8 cellular contexts compared by ENCODE assay signal in genomic region chr3:9933561-9934234, GRCh38. TPM values are rescaled to one million over a fixed set of nuclear protein-coding genes. Genes with fewer than 3 reads are reported as not detected.
DNase-seq lines count a peak whose midpoint lies in the region; ATAC-seq and TF ChIP-seq lines count a peak whose summit lies in the region.

TSS of gene CRELD1 (plus strand) at chr3:9933834. CDS start at chr3:9934439, 605 bp downstream.

- TF ChIP-seq CTCF in choroid plexus epithelial cell (conservative IDR thresholded peaks at IDR 0.05; ENCODE audit: low read depth, low read length), result no peak

- intact Hi-C loops in activated CD4-positive, alpha-beta T cell treated with anti-CD3 and anti-CD28 coated beads for 36 hours (cut with DNase I, micrococcal nuclease), result loop anchor here (1.0 to 5.0 kb wide), 18 partner anchors 13 to 537 kb away; partner anchors contain the start of genes BRPF1 (in 2 of the 2), EMC3 (in 2 of the 2), JAGN1 (in 2 of the 2) and PRRT3 (in 2 of the 2)

- POLR2A ChIA-PET in activated CD4-positive, alpha-beta T cell treated with anti-CD3 and anti-CD28 coated beads for 36 hours (lab: Charles Lee), result interaction anchor here (1.0 to 2.2 kb wide), 6 partner anchors 9 to 537 kb away, joined by 3 to 16 read pairs (median 4); partner anchors contain the start of genes EMC3 and JAGN1

- ATAC-seq in GM19035 (IDR thresholded peaks at IDR 0.05; ENCODE audit: unreplicated experiment) (peak; percentile 88), HG03342 (IDR thresholded peaks at IDR 0.05; ENCODE audit: unreplicated experiment) (peak; percentile 84)
- ATAC-seq in activated CD4-positive, alpha-beta T cell treated with anti-CD3 and anti-CD28 coated beads for 36 hours, result peak; percentile 85

- H3K27me3 Mint-ChIP-seq in activated CD4-positive, alpha-beta T cell treated with anti-CD3 and anti-CD28 coated beads for 36 hours, result no peaks in the 10 kb centered on the region

- CTCF ChIA-PET in activated CD4-positive, alpha-beta T cell treated with anti-CD3 and anti-CD28 coated beads for 36 hours (lab: Charles Lee), result interaction anchor here (0.6 to 4.6 kb wide), 19 partner anchors 9 to 629 kb away, joined by 3 to 35 read pairs (median 4); partner anchors contain the start of genes BRPF1, EMC3, IRAK2 and JAGN1

- H3K27ac Mint-ChIP-seq in activated CD4-positive, alpha-beta T cell treated with anti-CD3 and anti-CD28 coated beads for 36 hours, result peak within 1 kb of the TSS; percentile 95

- peak within 1 kb of the TSS; percentile 96 for H3K4me3 Mint-ChIP-seq in activated CD4-positive, alpha-beta T cell treated with anti-CD3 and anti-CD28 coated beads for 36 hours

- H3K4me1 Mint-ChIP-seq in activated CD4-positive, alpha-beta T cell treated with anti-CD3 and anti-CD28 coated beads for 36 hours, result peaks cover 29% of the 10 kb centered on the region

- H3K4me3 ChIP-seq in choroid plexus epithelial cell (ENCODE audit: low read depth, low read length), result peak within 1 kb of the TSS; percentile 83

- peak; percentile 94 for DNase-seq in AG20443 (ENCODE audit: low spot score)
- peak; percentile 87 for DNase-seq in NCI-H510A treated with DMSO at 0.1 percent for 48 hours (lab: John Stamatoyannopoulos, UW)
- peak; percentile 98 for DNase-seq in activated CD4-positive, alpha-beta T cell treated with anti-CD3 and anti-CD28 coated beads for 36 hours
- DNase-seq in choroid plexus epithelial cell (ENCODE audit: low read depth), result peak; percentile 97
- peak; percentile 96 for DNase-seq in kidney tubule cell (ENCODE audit: low spot score)
- peak; percentile 94 for DNase-seq in stimulated activated CD4-positive, alpha-beta T cell treated with anti-CD3 and anti-CD28 coated beads, Interleukin-1b, Interleukin-23, amount 100 ng/mL, for 1 hour (ENCODE audit: low read depth in 2 of 2)

- H3K36me3 Mint-ChIP-seq in activated CD4-positive, alpha-beta T cell treated with anti-CD3 and anti-CD28 coated beads for 36 hours (ENCODE audit: low read depth), result peaks cover 10% of the 10 kb centered on the region

- no peaks in the 10 kb centered on the region for H3K9me3 Mint-ChIP-seq in activated CD4-positive, alpha-beta T cell treated with anti-CD3 and anti-CD28 coated beads for 36 hours (ENCODE audit: low read depth)

RNA-seq across cellular contexts. Expression of gene CRELD1, which starts in this region (rescaled TPM):
- 10 to 100 TPM; 12.6 to 14.7 TPM for total RNA-seq in activated CD4-positive, alpha-beta T cell treated with anti-CD3 and anti-CD28 coated beads for 36 hours

Comparison
In these comparisons a context has a peak if more than half of its experiments do, and no peak if none do; other contexts are left out.
1. Peak in every context shown above with its lines: DNase-seq, ATAC-seq and H3K4me3 ChIP-seq.